22 cellular contexts compared by ENCODE assay signal in genomic region chr2:213219816-213220215, GRCh38.
"Had no signal": no experiment of that assay in that cellular context is flagged by ENCODE, and none has a peak within 500 bp of the region (broad histone marks: within the 10 kb centered on the region; RNA-seq: fewer than 3 reads in every experiment).

No MANE protein-coding gene starts in this region.

- DNase-seq: activated CD4-positive, alpha-beta T cell treated with anti-CD3 and anti-CD28 coated beads for 48 hours; activated CD8-positive, alpha-beta memory T cell treated with anti-CD3 and anti-CD28 coated beads for 24 hours; activated CD8-positive, alpha-beta memory T cell treated with anti-CD3 and anti-CD28 coated beads, Interleukin-2, amount 50 U/mL, for 48 hours; activated effector memory CD4-positive, alpha-beta T cell treated with anti-CD3 and anti-CD28 coated beads, Interleukin-2, amount 50 U/mL, for 16 hours; activated naive CD4-positive, alpha-beta T cell treated with anti-CD3 and anti-CD28 coated beads, Interleukin-2, amount 50 U/mL, for 16 hours; activated T-cell treated with anti-CD3 and anti-CD28 coated beads, Interleukin-2, amount 50 U/mL, for 72 hours; adrenal gland; effector memory CD8-positive, alpha-beta T cell; gastrocnemius medialis; head of caudate nucleus; left ventricle myocardium superior; occipital lobe; retina; stimulated activated CD4-positive, alpha-beta T cell treated with anti-CD3 and anti-CD28 coated beads, Interleukin-12 subunit alpha, Interleukin-12 subunit beta, amount 100 ng/mL, for 4 hours; stimulated activated CD4-positive, alpha-beta T cell treated with anti-CD3 and anti-CD28 coated beads, Interleukin-1b, Interleukin-23, amount 100 ng/mL, for 48 hours had no signal

- H3K27ac ChIP-seq: adrenal gland, cardiac muscle cell, epithelial cell of prostate, gastrocnemius medialis, tibial nerve had no signal

- H3K36me3 Mint-ChIP-seq: memory B cell, WTC11 had no signal

- H3K4me1 Mint-ChIP-seq: memory B cell had no signal

- H3K4me3 Mint-ChIP-seq: activated T-cell treated with anti-CD3 and anti-CD28 coated beads, Interleukin-2, amount 50 U/mL, for 72 hours; effector memory CD8-positive, alpha-beta T cell; memory B cell; stimulated activated naive CD8-positive, alpha-beta T cell treated with anti-CD3 and anti-CD28 coated beads, Interleukin-15, Interleukin-2, amounts not matched to agents 100 ng/mL and 50 ng/mL, for 24 hours; T-helper 2 cell treated with Interferon-gamma antibody and Interleukin-4, amounts not matched to agents 5 μg/mL and 100 μg/mL, for 36 hours; WTC11 had no signal

- H3K4me1 ChIP-seq: adrenal gland, gastrocnemius medialis had no signal

- ATAC-seq: effector memory CD8-positive, alpha-beta T cell; gastrocnemius medialis; left ventricle myocardium superior; WTC11 had no signal

- H3K36me3 ChIP-seq: adrenal gland, cardiac muscle cell, gastrocnemius medialis, tibial nerve had no signal

- H3K27ac Mint-ChIP-seq: activated T-cell treated with anti-CD3 and anti-CD28 coated beads, Interleukin-2, amount 50 U/mL, for 72 hours; effector memory CD8-positive, alpha-beta T cell; memory B cell; stimulated activated naive CD8-positive, alpha-beta T cell treated with anti-CD3 and anti-CD28 coated beads, Interleukin-15, Interleukin-2, amounts not matched to agents 100 ng/mL and 50 ng/mL, for 24 hours; T-helper 2 cell treated with Interferon-gamma antibody and Interleukin-4, amounts not matched to agents 5 μg/mL and 100 μg/mL, for 36 hours; WTC11 had no signal

- H3K9me3 ChIP-seq: adrenal gland, gastrocnemius medialis, tibial nerve had no signal

- H3K9me3 Mint-ChIP-seq: activated T-cell treated with anti-CD3 and anti-CD28 coated beads, Interleukin-2, amount 50 U/mL, for 72 hours; effector memory CD8-positive, alpha-beta T cell; memory B cell; stimulated activated naive CD8-positive, alpha-beta T cell treated with anti-CD3 and anti-CD28 coated beads, Interleukin-15, Interleukin-2, amounts not matched to agents 100 ng/mL and 50 ng/mL, for 24 hours; T-helper 2 cell treated with Interferon-gamma antibody and Interleukin-4, amounts not matched to agents 5 μg/mL and 100 μg/mL, for 36 hours; WTC11 had no signal

- H3K4me3 ChIP-seq: adrenal gland, cardiac muscle cell, gastrocnemius medialis, tibial nerve had no signal

- H3K27me3 ChIP-seq: adrenal gland, cardiac muscle cell, gastrocnemius medialis, tibial nerve had no signal
